ENCODE assay signal across 8 cellular contexts in genomic region chr7:99559276-99559915, GRCh38. TPM values are rescaled to one million over a fixed set of nuclear protein-coding genes. Genes with fewer than 3 reads are reported as not detected.
DNase-seq lines count a peak whose midpoint lies in the region; ATAC-seq, FAIRE-seq and TF ChIP-seq lines count a peak whose summit lies in the region.

No MANE protein-coding gene starts in this region.

- peak overlapping the region; percentile 97 to 100 (median 99) for H3K27ac Mint-ChIP-seq in CD8-positive, alpha-beta memory T cell
- peak overlapping the region; percentile 89 for H3K27ac Mint-ChIP-seq in neural progenitor cell

- peaks cover 7% of the 10 kb centered on the region for H3K79me1 ChIP-seq in H1 (ENCODE audit: low read depth, low read length)

- peaks cover 0 to 77% (median 21%) of the 10 kb centered on the region in 3 donors for H3K36me3 Mint-ChIP-seq in CD8-positive, alpha-beta memory T cell
- H3K36me3 Mint-ChIP-seq in neural progenitor cell, result peaks cover 42% of the 10 kb centered on the region

- DNase-seq in CD8-positive, alpha-beta memory T cell, result peak in 1 of 5 donors; percentile 3
- DNase-seq in OCI-LY7 (ENCODE audit: low spot score), result no peak
- DNase-seq in H1 (ENCODE audit: low read depth in 1 of 2, low spot score in 2 of 2), result no peak
- no peak for DNase-seq in neural progenitor cell (ENCODE audit: low spot score)
- no peak for DNase-seq in NCI-H187 (lab: John Stamatoyannopoulos, UW)
- DNase-seq in ecto neural progenitor cell (ENCODE audit: low spot score), result no peak
- no peak for DNase-seq in superior temporal gyrus (ENCODE audit: extremely low spot score)

- peaks cover 0 to 1% (median 0%) of the 10 kb centered on the region in 5 donors for H3K9me3 Mint-ChIP-seq in CD8-positive, alpha-beta memory T cell
- H3K9me3 Mint-ChIP-seq in neural progenitor cell, result no peaks in the 10 kb centered on the region

- TF ChIP-seq RAD21 in H1 (IDR thresholded peaks at IDR 0.05 in 1 of 2, conservative IDR thresholded peaks at IDR 0.05 in 1 of 2; ENCODE audit: low read depth in 2 of 2, low read length in 2 of 2), result no peak

- no TSS peak for BruUV-seq in OCI-LY7 (replicated peaks; lab: Mats Ljungman, UMichigan)

- no peaks in the 10 kb centered on the region for H3K9me3 ChIP-seq in CD8-positive, alpha-beta memory T cell (ENCODE audit: low read length)
- H3K9me3 ChIP-seq in OCI-LY7 (ENCODE audit: low read length), result no peaks in the 10 kb centered on the region
- no peaks in the 10 kb centered on the region for H3K9me3 ChIP-seq in H1 (ENCODE audit: insufficient read depth in 2 of 2, low read depth in 1 of 2, low read length in 1 of 2)
- H3K9me3 ChIP-seq in neural progenitor cell (ENCODE audit: low read depth), result no peaks in the 10 kb centered on the region

- H3K9me2 ChIP-seq in OCI-LY7 (ENCODE audit: insufficient read depth, low read length), result no peaks in the 10 kb centered on the region

- CTCF ChIA-PET in CD8-positive, alpha-beta memory T cell (lab: Charles Lee), result interaction anchor here (1.0 to 2.0 kb wide), 5 partner anchors 10 to 63 kb away, joined by 3 to 6 read pairs (median 3); partner anchors contain the start of gene ZKSCAN5
- CTCF ChIA-PET in OCI-LY7 (lab: Charles Lee; ENCODE audit: unreplicated experiment), result no interaction called here
- CTCF ChIA-PET in H1 (lab: Charles Lee; ENCODE audit: partially characterized antibody), result interaction anchor here (1.3 to 2.5 kb wide), 2 partner anchors 34 to 36 kb away, joined by 6 to 10 read pairs; no protein-coding TSS in a partner anchor

- no peak overlapping the region for H2BK20ac ChIP-seq in H1 (ENCODE audit: low read length)

- peaks cover 53 to 81% (median 61%) of the 10 kb centered on the region in 3 donors for H3K4me1 Mint-ChIP-seq in CD8-positive, alpha-beta memory T cell
- peaks cover 17% of the 10 kb centered on the region for H3K4me1 Mint-ChIP-seq in neural progenitor cell

- H3K4me1 ChIP-seq in CD8-positive, alpha-beta memory T cell (ENCODE audit: insufficient read depth, low read length), result peaks cover 33% of the 10 kb centered on the region
- peaks cover 23% of the 10 kb centered on the region for H3K4me1 ChIP-seq in OCI-LY7 (ENCODE audit: insufficient read depth, low read length, poor library complexity, severe bottlenecking)
- H3K4me1 ChIP-seq in H1 (replicated peaks in 1 of 4; ENCODE audit: control insufficient read depth in 3 of 4, insufficient read depth in 4 of 4, low read length in 3 of 4), result peaks cover 0 to 7% (median 0%) of the 10 kb centered on the region in 4 experiments; a peak in 5 of 7 replicates
- peaks cover 14% of the 10 kb centered on the region for H3K4me1 ChIP-seq in neural progenitor cell

- WGBS in H1 (ENCODE audit: extremely low coverage in 1 of 2, insufficient coverage in 1 of 2, insufficient read length in 1 of 2, insufficient replicate concordance in 2 of 2, low coverage in 1 of 2, low lambda C conversion rate in 2 of 2, missing lambda C conversion rate in 1 of 2), 2 experiments, result 51% methylated on average over 24 of the region's 24 CpGs; no CpG with 5 or more reads in 1 of the 2 experiments

- H2AFZ ChIP-seq in OCI-LY7 (ENCODE audit: low read length) (peak overlapping the region; percentile 74; the same call in 1 of the 2 replicates), H1 (ENCODE audit: low read length) (no peak overlapping the region), neural progenitor cell (replicated peaks) (no peak overlapping the region)

- H2BK120ac ChIP-seq in H1 (replicated peaks; ENCODE audit: low read depth, low read length), result no peak overlapping the region

- peaks cover 11% of the 10 kb centered on the region for H3F3A ChIP-seq in neural progenitor cell (ENCODE audit: low read depth)

- H3K23me2 ChIP-seq in H1 (ENCODE audit: low read depth, low read length), result peaks cover 3% of the 10 kb centered on the region

- intact Hi-C loops in OCI-LY7 (cut with micrococcal nuclease; ENCODE audit: unreplicated experiment), result loop anchor here (2.0 kb wide), 1 partner anchor 55 kb away; the partner anchor contains the start of gene ZKSCAN5

- FAIRE-seq in H1 (lab: Jason Lieb, UNC), result no peak

- no peaks in the 10 kb centered on the region for H3K27me3 ChIP-seq in CD8-positive, alpha-beta memory T cell (ENCODE audit: insufficient read depth, low read length, poor library complexity, severe bottlenecking)
- no peaks in the 10 kb centered on the region for H3K27me3 ChIP-seq in H1 (replicated peaks in 1 of 4; ENCODE audit: control insufficient read depth in 3 of 4, extremely low read depth in 1 of 4, insufficient read depth in 3 of 4, low read length in 3 of 4)
- H3K27me3 ChIP-seq in neural progenitor cell, result no peaks in the 10 kb centered on the region

- no peak overlapping the region for H3K18ac ChIP-seq in H1 (ENCODE audit: extremely low read depth, low read length)

- ATAC-seq in HG03039 (IDR thresholded peaks at IDR 0.05; ENCODE audit: unreplicated experiment), result no peak

- H3K9ac ChIP-seq in H1 (replicated peaks in 1 of 4; ENCODE audit: extremely low read depth in 1 of 4, low read depth in 3 of 4, low read length in 3 of 4) (peak overlapping the region; percentile 89 to 99 (median 92)), neural progenitor cell (peak overlapping the region; percentile 99)

- no peak overlapping the region; the same call in 1 of the 2 replicates for H2AK5ac ChIP-seq in H1 (ENCODE audit: low read depth, low read length)

- peak overlapping the region; percentile 98; the same call in 1 of the 2 replicates for H4K8ac ChIP-seq in H1 (ENCODE audit: extremely low read depth, insufficient read depth, low read length)

- peak overlapping the region; percentile 98 for H3K27ac ChIP-seq in CD8-positive, alpha-beta memory T cell (ENCODE audit: low read depth, low read length)
- H3K27ac ChIP-seq in OCI-LY7 (ENCODE audit: low read depth, low read length, poor library complexity, severe bottlenecking) (peak overlapping the region; percentile 79), H1 (ENCODE audit: low read depth, low read length) (peak overlapping the region; percentile 98), neural progenitor cell (peak overlapping the region; percentile 93)

- H4K20me1 ChIP-seq in OCI-LY7 (ENCODE audit: insufficient read depth, low read length) (0 out of 2 replicates have a peak, but pooled peaks cover 14% of the 10 kb centered on the region), H1 (replicated peaks in 1 of 2; ENCODE audit: control insufficient read depth in 1 of 2, insufficient read depth in 2 of 2, low read length in 2 of 2) (peaks cover 0 to 12% of the 10 kb centered on the region in 2 experiments), neural progenitor cell (ENCODE audit: low read depth) (peaks cover 15% of the 10 kb centered on the region)

- no peak overlapping the region for H3K14ac ChIP-seq in H1 (ENCODE audit: insufficient read length)

- H3K56ac ChIP-seq in H1 (replicated peaks; ENCODE audit: insufficient read length, low read depth, low read length), result peak overlapping the region; percentile 84

- H2BK5ac ChIP-seq in H1 (ENCODE audit: low read depth, low read length), result peak overlapping the region; percentile 73

- H3K27me3 Mint-ChIP-seq in CD8-positive, alpha-beta memory T cell, result peaks cover 0 to 2% of the 10 kb centered on the region in 2 donors
- H3K27me3 Mint-ChIP-seq in neural progenitor cell (ENCODE audit: insufficient read depth, low read depth), result peaks cover 3% of the 10 kb centered on the region

- H3K36me3 ChIP-seq in CD8-positive, alpha-beta memory T cell (ENCODE audit: insufficient read depth, low read length), result peaks cover 35% of the 10 kb centered on the region
- H3K36me3 ChIP-seq in OCI-LY7 (ENCODE audit: insufficient read depth, low read length), result peaks cover 75% of the 10 kb centered on the region
- peaks cover 15 to 49% (median 33%) of the 10 kb centered on the region in 4 experiments for H3K36me3 ChIP-seq in H1 (ENCODE audit: control insufficient read depth in 2 of 4, insufficient read depth in 4 of 4, low read length in 3 of 4)
- H3K36me3 ChIP-seq in neural progenitor cell, result no peaks in the 10 kb centered on the region

- no peak for TF ChIP-seq EP300 in H1 (IDR thresholded peaks at IDR 0.05; ENCODE audit: borderline replicate concordance in 1 of 2, low read depth in 2 of 2, low read length in 2 of 2)

- H3K79me2 ChIP-seq in OCI-LY7 (ENCODE audit: insufficient read depth, low read depth, low read length), result peaks cover 65% of the 10 kb centered on the region
- H3K79me2 ChIP-seq in H1 (ENCODE audit: control insufficient read depth in 1 of 2, insufficient read depth in 2 of 2, low read length in 2 of 2), result peaks cover 5 to 38% of the 10 kb centered on the region in 2 experiments
- H3K79me2 ChIP-seq in neural progenitor cell (ENCODE audit: low read depth), result peaks cover 64% of the 10 kb centered on the region

- TF ChIP-seq CTCF in OCI-LY7 (conservative IDR thresholded peaks at IDR 0.05; ENCODE audit: low read length) (no peak), H1 (IDR thresholded peaks at IDR 0.05; ENCODE audit: control extremely low read depth in 1 of 3, insufficient read depth in 1 of 3, low read depth in 1 of 3, low read length in 3 of 3) (no peak), neural progenitor cell (IDR thresholded peaks at IDR 0.05) (no peak)

- POLR2A ChIA-PET in CD8-positive, alpha-beta memory T cell (lab: Charles Lee), result interaction anchor here (0.5 to 3.6 kb wide), 11 partner anchors 18 to 503 kb away, joined by 4 to 34 read pairs (median 6); partner anchors contain the start of genes BUD31, CPSF4, PDAP1 and PTCD1
- POLR2A ChIA-PET in OCI-LY7 (lab: Charles Lee), result interaction anchor here (0.6 to 1.5 kb wide), 9 partner anchors 9 to 1881 kb away, joined by 3 to 5 read pairs (median 3); no protein-coding TSS in a partner anchor
- POLR2A ChIA-PET in H1 (lab: Charles Lee; ENCODE audit: partially characterized antibody), result interaction anchor here (0.6 to 3.5 kb wide), 18 partner anchors 10 to 541 kb away, joined by 3 to 56 read pairs (median 8); partner anchors contain the start of genes TMEM225B, ZKSCAN5, ZNF394 and ZSCAN25

- peak overlapping the region; percentile 93 to 100 (median 99) for H3K4me3 Mint-ChIP-seq in CD8-positive, alpha-beta memory T cell
- H3K4me3 Mint-ChIP-seq in neural progenitor cell, result peak overlapping the region; percentile 95

- peak overlapping the region; percentile 90 for H4K5ac ChIP-seq in H1 (ENCODE audit: insufficient read length, low read depth, low read length)

- H4K91ac ChIP-seq in H1 (replicated peaks; ENCODE audit: insufficient read length, low read length), result no peak overlapping the region

- H2BK12ac ChIP-seq in H1 (ENCODE audit: low read depth, low read length), result no peak overlapping the region

- H3K23ac ChIP-seq in H1 (ENCODE audit: insufficient read length), result no peak overlapping the region

- H3K4me3 ChIP-seq in CD8-positive, alpha-beta memory T cell (ENCODE audit: low read length), result peak overlapping the region; percentile 86
- H3K4me3 ChIP-seq in OCI-LY7 (ENCODE audit: low read depth, low read length, poor library complexity, severe bottlenecking) (peak overlapping the region; percentile 97), H1 (ENCODE audit: extremely low read depth in 1 of 4, insufficient read depth in 2 of 4, low read depth in 3 of 4, low read length in 4 of 4) (peak overlapping the region; percentile 78 to 100 (median 96)), neural progenitor cell (peak overlapping the region; percentile 95)

- TF ChIP-seq POLR2A in H1 (IDR thresholded peaks at IDR 0.05; ENCODE audit: control extremely low read depth in 1 of 2, low read depth in 2 of 2, low read length in 2 of 2), result no peak

- no peak overlapping the region; the same call in 1 of the 2 replicates for H2BK15ac ChIP-seq in H1 (ENCODE audit: low read length)

- peak overlapping the region; percentile 80 for H3K4me2 ChIP-seq in OCI-LY7 (ENCODE audit: low read length)
- peak overlapping the region; percentile 79 to 93 for H3K4me2 ChIP-seq in H1 (ENCODE audit: insufficient read depth in 1 of 2, low read depth in 2 of 2, low read length in 2 of 2)
- H3K4me2 ChIP-seq in neural progenitor cell, result peak overlapping the region; percentile 82

- H3K4ac ChIP-seq in H1 (replicated peaks; ENCODE audit: insufficient read length, low read depth, low read length), result no peak overlapping the region

RNA-seq across cellular contexts. Expression of gene ZNF655, which starts 1.0 kb away (rescaled TPM):
- total RNA-seq in CD8-positive, alpha-beta memory T cell, result 10 to 100 TPM; 55.8 to 58.2 TPM
- polyA plus RNA-seq in CD8-positive, alpha-beta memory T cell, result 91.6 TPM
- total RNA-seq in OCI-LY7 (2014; rRNA removed; shearing (Covaris generic)), result 64.1 and 100 TPM in 2 replicates
- total RNA-seq in OCI-LY7 (2022), result 79.7 and 84.7 TPM in 2 replicates
- total RNA-seq in H1 (2021; fragmentation: NEBNext Ultra II Directional; extraction: Animal tissue kit (Norgen Biotek cat#: 25700)), result 36.7 and 37.8 TPM in 2 replicates
- polyA plus RNA-seq in H1 (2011; rRNA removed), result 27.1 and 30.7 TPM in 2 replicates
- polyA plus RNA-seq in H1 (2011; cell fraction: cytosol; rRNA removed), result 29.3 TPM
- polyA plus RNA-seq in H1 (2011; cell fraction: nucleus; rRNA removed), result 61.2 TPM
- 22.5 to 29.7 TPM (median 26.8 TPM) in 4 replicates for polyA plus RNA-seq in H1 (2012, experiment 1 of 2)
- polyA plus RNA-seq in H1 (2012, experiment 2 of 2), result 5.9 TPM
- 31.0 TPM for polyA plus RNA-seq in H1 (2013, experiment 1 of 2)
- 29.3 TPM for polyA plus RNA-seq in H1 (2013, experiment 2 of 2)
- polyA minus RNA-seq in H1 (2011; rRNA and poly(A)+ RNA removed), result 45.5 and 58.2 TPM in 2 replicates
- polyA minus RNA-seq in H1 (2011; cell fraction: cytosol; rRNA and poly(A)+ RNA removed), result 24.1 TPM
- polyA minus RNA-seq in H1 (2011; cell fraction: nucleus; rRNA and poly(A)+ RNA removed), result 99.9 TPM
- total RNA-seq in neural progenitor cell (ENCODE audit: low replicate concordance), result 59.3 and 66.3 TPM in 2 replicates

RNA-seq across cellular contexts. Expression of gene FAM200A, which starts 7.5 kb away (rescaled TPM):
- 1 to 10 TPM; 7.9 to 8.4 TPM for total RNA-seq in CD8-positive, alpha-beta memory T cell
- polyA plus RNA-seq in CD8-positive, alpha-beta memory T cell, result 7.6 TPM
- 4.2 and 5.5 TPM in 2 replicates for total RNA-seq in OCI-LY7 (2014; rRNA removed; shearing (Covaris generic))
- 7.3 and 7.9 TPM in 2 replicates for total RNA-seq in OCI-LY7 (2022)
- total RNA-seq in H1 (2021; fragmentation: NEBNext Ultra II Directional; extraction: Animal tissue kit (Norgen Biotek cat#: 25700)), result 7.5 and 7.6 TPM in 2 replicates
- 3.2 and 4.3 TPM in 2 replicates for polyA plus RNA-seq in H1 (2011; rRNA removed)
- polyA plus RNA-seq in H1 (2011; cell fraction: cytosol; rRNA removed), result 5.4 TPM
- polyA plus RNA-seq in H1 (2011; cell fraction: nucleus; rRNA removed), result 0.94 TPM
- polyA plus RNA-seq in H1 (2012, experiment 1 of 2), result 4.4 to 6.7 TPM (median 4.8 TPM) in 4 replicates
- 0.56 TPM for polyA plus RNA-seq in H1 (2012, experiment 2 of 2)
- polyA plus RNA-seq in H1 (2013, experiment 1 of 2), result 4.5 TPM
- 4.8 TPM for polyA plus RNA-seq in H1 (2013, experiment 2 of 2)
- polyA minus RNA-seq in H1 (2011; rRNA and poly(A)+ RNA removed), result 2.2 and 3.1 TPM in 2 replicates
- 3.2 TPM for polyA minus RNA-seq in H1 (2011; cell fraction: cytosol; rRNA and poly(A)+ RNA removed)
- polyA minus RNA-seq in H1 (2011; cell fraction: nucleus; rRNA and poly(A)+ RNA removed), result 5.0 TPM
- total RNA-seq in neural progenitor cell (ENCODE audit: low replicate concordance), result 14.7 and 21.1 TPM in 2 replicates

RNA-seq across cellular contexts. Expression of gene TMEM225B, which starts 38.7 kb away (rescaled TPM):
- total RNA-seq in CD8-positive, alpha-beta memory T cell, result under 1 TPM; 0.55 to 0.70 TPM
- polyA plus RNA-seq in CD8-positive, alpha-beta memory T cell, result 1.5 TPM
- 1.4 and 2.4 TPM in 2 replicates for total RNA-seq in OCI-LY7 (2014; rRNA removed; shearing (Covaris generic))
- 2.4 and 3.9 TPM in 2 replicates for total RNA-seq in OCI-LY7 (2022)
- total RNA-seq in H1 (2021; fragmentation: NEBNext Ultra II Directional; extraction: Animal tissue kit (Norgen Biotek cat#: 25700)), result not detected in 2 replicates
- polyA plus RNA-seq in H1 (2011; rRNA removed), result 0.63 and 0.68 TPM in 2 replicates
- 0.50 TPM for polyA plus RNA-seq in H1 (2011; cell fraction: cytosol; rRNA removed)
- polyA plus RNA-seq in H1 (2011; cell fraction: nucleus; rRNA removed), result 1.7 TPM
- 0.25 to 0.68 TPM (median 0.36 TPM) in 4 replicates for polyA plus RNA-seq in H1 (2012, experiment 1 of 2)
- 0.41 TPM for polyA plus RNA-seq in H1 (2012, experiment 2 of 2)
- polyA plus RNA-seq in H1 (2013, experiment 1 of 2), result 0.08 TPM
- polyA plus RNA-seq in H1 (2013, experiment 2 of 2), result 0.33 TPM
- not detected in 2 replicates for polyA minus RNA-seq in H1 (2011; rRNA and poly(A)+ RNA removed)
- polyA minus RNA-seq in H1 (2011; cell fraction: cytosol; rRNA and poly(A)+ RNA removed), result not detected
- polyA minus RNA-seq in H1 (2011; cell fraction: nucleus; rRNA and poly(A)+ RNA removed), result 1.00 TPM
- total RNA-seq in neural progenitor cell (ENCODE audit: low replicate concordance), result 0.53 TPM in 1 of 2 replicates, not detected in the other

RNA-seq across cellular contexts. Expression of gene ZKSCAN5, which starts 54.9 kb away (rescaled TPM):
- total RNA-seq in CD8-positive, alpha-beta memory T cell, result 1 to 10 TPM; 8.4 TPM
- 5.0 TPM for polyA plus RNA-seq in CD8-positive, alpha-beta memory T cell
- 11.4 and 12.2 TPM in 2 replicates for total RNA-seq in OCI-LY7 (2014; rRNA removed; shearing (Covaris generic))
- total RNA-seq in OCI-LY7 (2022) (13.7 and 14.5 TPM in 2 replicates), neural progenitor cell (ENCODE audit: low replicate concordance) (19.6 and 23.3 TPM in 2 replicates)
- 12.9 and 13.5 TPM in 2 replicates for total RNA-seq in H1 (2021; fragmentation: NEBNext Ultra II Directional; extraction: Animal tissue kit (Norgen Biotek cat#: 25700))
- polyA plus RNA-seq in H1 (2011; rRNA removed), result 4.3 and 5.3 TPM in 2 replicates
- polyA plus RNA-seq in H1 (2011; cell fraction: cytosol; rRNA removed), result 7.4 TPM
- 7.8 TPM for polyA plus RNA-seq in H1 (2011; cell fraction: nucleus; rRNA removed)
- polyA plus RNA-seq in H1 (2012, experiment 1 of 2), result 9.3 to 11.7 TPM (median 10.3 TPM) in 4 replicates
- 1.1 TPM for polyA plus RNA-seq in H1 (2012, experiment 2 of 2)
- 8.4 TPM for polyA plus RNA-seq in H1 (2013, experiment 1 of 2)
- 8.9 TPM for polyA plus RNA-seq in H1 (2013, experiment 2 of 2)
- 23.9 TPM in 2 replicates for polyA minus RNA-seq in H1 (2011; rRNA and poly(A)+ RNA removed)
- polyA minus RNA-seq in H1 (2011; cell fraction: cytosol; rRNA and poly(A)+ RNA removed), result 10.9 TPM
- polyA minus RNA-seq in H1 (2011; cell fraction: nucleus; rRNA and poly(A)+ RNA removed), result 10.7 TPM

RNA-seq across cellular contexts. Expression of gene ZSCAN25, which starts 57.4 kb away (rescaled TPM):
- 10 to 100 TPM; 26.6 to 27.8 TPM for total RNA-seq in CD8-positive, alpha-beta memory T cell
- 13.0 TPM for polyA plus RNA-seq in CD8-positive, alpha-beta memory T cell
- 12.0 and 19.8 TPM in 2 replicates for total RNA-seq in OCI-LY7 (2014; rRNA removed; shearing (Covaris generic))
- total RNA-seq in OCI-LY7 (2022) (14.3 and 17.1 TPM in 2 replicates), neural progenitor cell (ENCODE audit: low replicate concordance) (8.7 and 13.3 TPM in 2 replicates)
- total RNA-seq in H1 (2021; fragmentation: NEBNext Ultra II Directional; extraction: Animal tissue kit (Norgen Biotek cat#: 25700)), result 16.5 and 18.6 TPM in 2 replicates
- 10.1 and 12.1 TPM in 2 replicates for polyA plus RNA-seq in H1 (2011; rRNA removed)
- 13.1 TPM for polyA plus RNA-seq in H1 (2011; cell fraction: cytosol; rRNA removed)
- polyA plus RNA-seq in H1 (2011; cell fraction: nucleus; rRNA removed), result 19.5 TPM
- 8.7 to 10.8 TPM (median 9.4 TPM) in 4 replicates for polyA plus RNA-seq in H1 (2012, experiment 1 of 2)
- polyA plus RNA-seq in H1 (2012, experiment 2 of 2), result 6.7 TPM
- 5.7 TPM for polyA plus RNA-seq in H1 (2013, experiment 1 of 2)
- 5.6 TPM for polyA plus RNA-seq in H1 (2013, experiment 2 of 2)
- polyA minus RNA-seq in H1 (2011; rRNA and poly(A)+ RNA removed), result 21.8 and 23.8 TPM in 2 replicates
- 9.4 TPM for polyA minus RNA-seq in H1 (2011; cell fraction: cytosol; rRNA and poly(A)+ RNA removed)
- 28.4 TPM for polyA minus RNA-seq in H1 (2011; cell fraction: nucleus; rRNA and poly(A)+ RNA removed)
